7 cellular contexts compared by ENCODE assay signal in genomic region chr1:28878796-28879195, GRCh38.
"Had no signal": no experiment of that assay in that cellular context is flagged by ENCODE, and none has a peak within 500 bp of the region (broad histone marks: within the 10 kb centered on the region; RNA-seq: fewer than 3 reads in every experiment).

No MANE protein-coding gene starts in this region.

- H3K36me3 ChIP-seq: HAP-1 had no signal

- DNase-seq: H7, HFFc6, KBM-7 had no signal

- FAIRE-seq: HTR-8/SVneo had no signal

- H3K9me3 ChIP-seq: HAP-1 had no signal

- H2AFZ ChIP-seq: GM23338 had no signal

- H3K4me2 ChIP-seq: GM23338 had no signal

- H3K4me3 ChIP-seq: GM23338, HAP-1 had no signal

- ATAC-seq: GM23338, HCT116 had no signal
